In the genomic region with DNA sequence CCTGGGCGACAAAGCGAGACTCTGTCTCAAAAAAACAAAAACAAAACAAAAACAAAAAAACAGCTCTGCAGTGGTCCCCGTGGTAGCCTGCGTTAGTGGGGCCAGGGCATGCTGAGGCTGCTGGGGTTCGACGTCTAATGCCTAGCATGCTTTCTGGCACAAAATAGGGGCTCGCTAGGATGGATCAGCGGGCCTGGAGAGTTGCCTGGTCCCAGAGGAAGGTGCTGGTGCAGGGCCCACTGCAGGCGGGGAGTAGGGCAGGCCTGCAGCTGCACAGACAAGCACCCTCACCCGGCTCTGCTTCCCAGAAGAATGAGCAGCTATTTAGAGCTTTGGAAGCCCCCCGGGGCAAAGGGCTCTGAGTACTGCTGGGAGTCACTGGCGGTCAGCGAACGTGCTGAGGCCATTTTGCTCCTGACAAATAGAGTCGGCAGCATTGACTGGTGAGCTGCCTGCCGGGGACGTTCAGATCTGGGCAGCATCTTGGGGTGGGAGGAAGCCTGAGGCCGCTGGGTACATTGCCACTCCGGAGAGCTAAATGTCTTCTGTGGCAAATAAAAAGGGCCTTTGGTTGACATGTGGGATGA, we compare ENCODE assay signal across 11 cellular contexts.
"Had no signal": no experiment of that assay in that cellular context is flagged by ENCODE, and none has a peak within 500 bp of the region (broad histone marks: within the 10 kb centered on the region; RNA-seq: fewer than 3 reads in every experiment).

No MANE protein-coding gene starts in this region.

- H3K27ac ChIP-seq: ascending aorta, gastrocnemius medialis had no signal

- H3K9me3 ChIP-seq: ascending aorta had no signal

- DNase-seq: activated CD4-positive, alpha-beta T cell treated with anti-CD3 and anti-CD28 coated beads, Interleukin-2, amount 50 U/mL, for 1 hour; activated CD8-positive, alpha-beta memory T cell treated with anti-CD3 and anti-CD28 coated beads for 24 hours; activated naive CD8-positive, alpha-beta T cell treated with anti-CD3 and anti-CD28 coated beads, Interleukin-2, amount 50 U/mL, for 24 hours; erythroblast; gastrocnemius medialis had no signal

- H3K4me1 ChIP-seq: ascending aorta, gastrocnemius medialis had no signal

- FAIRE-seq: bronchial epithelial cell, urothelium cell line had no signal

- H3K36me3 ChIP-seq: ascending aorta, gastrocnemius medialis had no signal

- ATAC-seq: activated CD4-positive, CD25-positive, alpha-beta regulatory T cell treated with anti-CD3 and anti-CD28 coated beads, Interleukin-2, amount 50 U/mL, for 24 hours; activated naive CD8-positive, alpha-beta T cell treated with anti-CD3 and anti-CD28 coated beads, Interleukin-2, amount 50 U/mL, for 24 hours; gastrocnemius medialis; naive thymus-derived CD8-positive, alpha-beta T cell; stimulated activated effector memory CD8-positive, alpha-beta T cell treated with anti-CD3 and anti-CD28 coated beads, Interleukin-12 subunit alpha, Interleukin-12 subunit beta, amount 100 ng/mL, for 72 hours had no signal

- H3K4me3 ChIP-seq: ascending aorta, gastrocnemius medialis had no signal
